1 cellular context compared by ENCODE assay signal in the genomic region with DNA sequence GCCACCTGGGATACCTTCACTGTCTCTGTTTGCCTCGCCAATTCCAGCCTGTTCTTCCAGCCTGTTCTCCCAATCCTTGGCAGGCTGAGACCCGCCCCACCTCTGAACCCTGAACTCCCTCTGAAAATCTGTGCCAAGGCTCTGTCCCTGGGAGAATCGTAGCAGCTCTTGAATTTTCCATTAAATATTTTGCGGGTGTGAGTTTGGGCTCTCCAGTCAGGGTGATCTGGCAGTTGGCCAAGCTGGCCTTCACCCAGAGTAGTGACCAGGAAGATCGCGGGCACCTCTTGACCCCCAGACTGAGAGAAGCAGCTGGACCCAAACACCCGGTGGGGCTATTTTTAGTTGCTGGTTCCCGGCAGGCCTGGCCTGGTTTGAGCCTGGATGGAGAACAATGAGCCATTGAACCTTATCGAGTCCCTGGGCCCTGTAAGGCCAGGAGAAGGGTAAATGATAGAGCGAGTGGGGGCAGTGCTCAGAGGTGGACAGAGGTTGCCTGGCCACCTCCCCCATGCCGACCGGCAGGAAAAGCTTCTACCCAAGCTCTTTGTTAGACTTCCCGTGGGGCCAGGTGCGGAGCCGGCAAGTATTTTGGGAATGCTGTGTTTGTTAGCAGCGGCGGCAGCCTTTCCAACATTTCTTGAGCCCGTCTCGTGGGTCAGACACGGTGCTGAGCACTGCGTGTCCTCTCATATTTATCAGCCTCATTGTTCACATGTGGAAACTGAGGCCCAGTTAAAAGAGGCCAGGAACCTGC.
A peak's percentile ranks its signal among the peaks of the same experiment; 100 is the strongest.
TF ChIP-seq lines count a peak whose summit lies in the region.

No MANE protein-coding gene starts in this region.

TF ChIP-seq in HepG2, 621 proteins besides CTCF, POLR2A, EP300 and RAD21 (continued from another document and continues in another):
- TF ChIP-seq, protein P1, sequence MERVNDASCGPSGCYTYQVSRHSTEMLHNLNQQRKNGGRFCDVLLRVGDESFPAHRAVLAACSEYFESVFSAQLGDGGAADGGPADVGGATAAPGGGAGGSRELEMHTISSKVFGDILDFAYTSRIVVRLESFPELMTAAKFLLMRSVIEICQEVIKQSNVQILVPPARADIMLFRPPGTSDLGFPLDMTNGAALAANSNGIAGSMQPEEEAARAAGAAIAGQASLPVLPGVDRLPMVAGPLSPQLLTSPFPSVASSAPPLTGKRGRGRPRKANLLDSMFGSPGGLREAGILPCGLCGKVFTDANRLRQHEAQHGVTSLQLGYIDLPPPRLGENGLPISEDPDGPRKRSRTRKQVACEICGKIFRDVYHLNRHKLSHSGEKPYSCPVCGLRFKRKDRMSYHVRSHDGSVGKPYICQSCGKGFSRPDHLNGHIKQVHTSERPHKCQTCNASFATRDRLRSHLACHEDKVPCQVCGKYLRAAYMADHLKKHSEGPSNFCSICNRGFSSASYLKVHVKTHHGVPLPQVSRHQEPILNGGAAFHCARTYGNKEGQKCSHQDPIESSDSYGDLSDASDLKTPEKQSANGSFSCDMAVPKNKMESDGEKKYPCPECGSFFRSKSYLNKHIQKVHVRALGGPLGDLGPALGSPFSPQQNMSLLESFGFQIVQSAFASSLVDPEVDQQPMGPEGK (CRISPR knock-in tag; IDR thresholded peaks at IDR 0.05), result peak; percentile 88
- TF ChIP-seq PCBP2 (optimal IDR thresholded peaks at IDR 0.05; ENCODE audit: low read depth, low read length, poor library complexity, severe bottlenecking) (no peak), RARA (CRISPR knock-in tag; IDR thresholded peaks at IDR 0.05) (peak; percentile 96), MTF1 (CRISPR knock-in tag; IDR thresholded peaks at IDR 0.05) (no peak), SRY (CRISPR knock-in tag; IDR thresholded peaks at IDR 0.05) (no peak), XRCC5 (optimal IDR thresholded peaks at IDR 0.05; ENCODE audit: low read length) (no peak), ZBTB42 (CRISPR knock-in tag; IDR thresholded peaks at IDR 0.05) (no peak; the same call in 1 of the 2 replicates), NONO (IDR thresholded peaks at IDR 0.05) (no peak), NONO (CRISPR knock-in tag; conservative IDR thresholded peaks at IDR 0.05) (peak; percentile 20; the same call in 1 of the 2 replicates), SOX6 (IDR thresholded peaks at IDR 0.05) (no peak), SOX6 (CRISPR knock-in tag; IDR thresholded peaks at IDR 0.05) (peak; percentile 98), ZNF879 (CRISPR knock-in tag; IDR thresholded peaks at IDR 0.05) (no peak), CAMTA2 (CRISPR knock-in tag; IDR thresholded peaks at IDR 0.05; ENCODE audit: borderline replicate concordance) (no peak), MAZ (IDR thresholded peaks at IDR 0.05; ENCODE audit: borderline replicate concordance, low read depth, low read length) (no peak), MAZ (CRISPR knock-in tag; IDR thresholded peaks at IDR 0.05; ENCODE audit: low read depth) (no peak; the same call in 1 of the 2 replicates), SNAI1 (CRISPR knock-in tag; IDR thresholded peaks at IDR 0.05; ENCODE audit: borderline replicate concordance) (peak; percentile 56; the same call in 1 of the 2 replicates), ZNF274 (CRISPR knock-in tag; IDR thresholded peaks at IDR 0.05) (0 out of 2 replicates have a peak, but pooled peaks have one; percentile 42), JUN (CRISPR knock-in tag; IDR thresholded peaks at IDR 0.05) (0 out of 2 replicates have a peak, but pooled peaks have one; percentile 49), IRF2 (CRISPR knock-in tag; IDR thresholded peaks at IDR 0.05) (peak; percentile 79), FLYWCH1 (CRISPR knock-in tag; IDR thresholded peaks at IDR 0.05) (no peak), ZNF792 (CRISPR knock-in tag; IDR thresholded peaks at IDR 0.05) (peak; percentile 80), ISX (CRISPR knock-in tag; conservative IDR thresholded peaks at IDR 0.05) (no peak), REPIN1 (CRISPR knock-in tag; IDR thresholded peaks at IDR 0.05; ENCODE audit: borderline replicate concordance, low read depth) (peak; percentile 63; the same call in 1 of the 2 replicates), HOXA3 (CRISPR knock-in tag; IDR thresholded peaks at IDR 0.05) (peak; percentile 51; the same call in 1 of the 2 replicates), ZFP37 (CRISPR knock-in tag; IDR thresholded peaks at IDR 0.05; ENCODE audit: borderline replicate concordance) (peak; percentile 33; the same call in 1 of the 2 replicates), POGZ (CRISPR knock-in tag; IDR thresholded peaks at IDR 0.05) (peak; percentile 82), MLLT10 (CRISPR knock-in tag; IDR thresholded peaks at IDR 0.05) (no peak), ONECUT2 (CRISPR knock-in tag; IDR thresholded peaks at IDR 0.05) (0 out of 2 replicates have a peak, but pooled peaks have one; percentile 39), ZNF264 (CRISPR knock-in tag; IDR thresholded peaks at IDR 0.05) (peak; percentile 84), HOXD1 (CRISPR knock-in tag; IDR thresholded peaks at IDR 0.05) (0 out of 2 replicates have a peak, but pooled peaks have one; percentile 28), SIX4 (CRISPR knock-in tag; IDR thresholded peaks at IDR 0.05) (peak; percentile 59; the same call in 1 of the 2 replicates), NR2C2 (CRISPR knock-in tag; IDR thresholded peaks at IDR 0.05; ENCODE audit: borderline replicate concordance) (peak; percentile 78), ZNF614 (CRISPR knock-in tag; IDR thresholded peaks at IDR 0.05; ENCODE audit: borderline replicate concordance) (peak; percentile 77; the same call in 1 of the 2 replicates)
- TF ChIP-seq, protein P2, sequence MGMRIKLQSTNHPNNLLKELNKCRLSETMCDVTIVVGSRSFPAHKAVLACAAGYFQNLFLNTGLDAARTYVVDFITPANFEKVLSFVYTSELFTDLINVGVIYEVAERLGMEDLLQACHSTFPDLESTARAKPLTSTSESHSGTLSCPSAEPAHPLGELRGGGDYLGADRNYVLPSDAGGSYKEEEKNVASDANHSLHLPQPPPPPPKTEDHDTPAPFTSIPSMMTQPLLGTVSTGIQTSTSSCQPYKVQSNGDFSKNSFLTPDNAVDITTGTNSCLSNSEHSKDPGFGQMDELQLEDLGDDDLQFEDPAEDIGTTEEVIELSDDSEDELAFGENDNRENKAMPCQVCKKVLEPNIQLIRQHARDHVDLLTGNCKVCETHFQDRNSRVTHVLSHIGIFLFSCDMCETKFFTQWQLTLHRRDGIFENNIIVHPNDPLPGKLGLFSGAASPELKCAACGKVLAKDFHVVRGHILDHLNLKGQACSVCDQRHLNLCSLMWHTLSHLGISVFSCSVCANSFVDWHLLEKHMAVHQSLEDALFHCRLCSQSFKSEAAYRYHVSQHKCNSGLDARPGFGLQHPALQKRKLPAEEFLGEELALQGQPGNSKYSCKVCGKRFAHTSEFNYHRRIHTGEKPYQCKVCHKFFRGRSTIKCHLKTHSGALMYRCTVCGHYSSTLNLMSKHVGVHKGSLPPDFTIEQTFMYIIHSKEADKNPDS (CRISPR knock-in tag; IDR thresholded peaks at IDR 0.05), result no peak
- TF ChIP-seq, protein P3, sequence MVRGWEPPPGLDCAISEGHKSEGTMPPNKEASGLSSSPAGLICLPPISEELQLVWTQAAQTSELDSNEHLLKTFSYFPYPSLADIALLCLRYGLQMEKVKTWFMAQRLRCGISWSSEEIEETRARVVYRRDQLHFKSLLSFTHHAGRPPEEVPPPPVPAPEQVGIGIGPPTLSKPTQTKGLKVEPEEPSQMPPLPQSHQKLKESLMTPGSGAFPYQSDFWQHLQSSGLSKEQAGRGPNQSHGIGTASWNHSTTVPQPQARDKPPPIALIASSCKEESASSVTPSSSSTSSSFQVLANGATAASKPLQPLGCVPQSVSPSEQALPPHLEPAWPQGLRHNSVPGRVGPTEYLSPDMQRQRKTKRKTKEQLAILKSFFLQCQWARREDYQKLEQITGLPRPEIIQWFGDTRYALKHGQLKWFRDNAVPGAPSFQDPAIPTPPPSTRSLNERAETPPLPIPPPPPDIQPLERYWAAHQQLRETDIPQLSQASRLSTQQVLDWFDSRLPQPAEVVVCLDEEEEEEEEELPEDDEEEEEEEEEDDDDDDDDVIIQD (CRISPR knock-in tag; IDR thresholded peaks at IDR 0.05; ENCODE audit: low read depth), result peak; percentile 89
- TF ChIP-seq, protein P4, sequence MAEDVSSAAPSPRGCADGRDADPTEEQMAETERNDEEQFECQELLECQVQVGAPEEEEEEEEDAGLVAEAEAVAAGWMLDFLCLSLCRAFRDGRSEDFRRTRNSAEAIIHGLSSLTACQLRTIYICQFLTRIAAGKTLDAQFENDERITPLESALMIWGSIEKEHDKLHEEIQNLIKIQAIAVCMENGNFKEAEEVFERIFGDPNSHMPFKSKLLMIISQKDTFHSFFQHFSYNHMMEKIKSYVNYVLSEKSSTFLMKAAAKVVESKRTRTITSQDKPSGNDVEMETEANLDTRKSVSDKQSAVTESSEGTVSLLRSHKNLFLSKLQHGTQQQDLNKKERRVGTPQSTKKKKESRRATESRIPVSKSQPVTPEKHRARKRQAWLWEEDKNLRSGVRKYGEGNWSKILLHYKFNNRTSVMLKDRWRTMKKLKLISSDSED (CRISPR knock-in tag; IDR thresholded peaks at IDR 0.05), result no peak
- TF ChIP-seq, protein P5, sequence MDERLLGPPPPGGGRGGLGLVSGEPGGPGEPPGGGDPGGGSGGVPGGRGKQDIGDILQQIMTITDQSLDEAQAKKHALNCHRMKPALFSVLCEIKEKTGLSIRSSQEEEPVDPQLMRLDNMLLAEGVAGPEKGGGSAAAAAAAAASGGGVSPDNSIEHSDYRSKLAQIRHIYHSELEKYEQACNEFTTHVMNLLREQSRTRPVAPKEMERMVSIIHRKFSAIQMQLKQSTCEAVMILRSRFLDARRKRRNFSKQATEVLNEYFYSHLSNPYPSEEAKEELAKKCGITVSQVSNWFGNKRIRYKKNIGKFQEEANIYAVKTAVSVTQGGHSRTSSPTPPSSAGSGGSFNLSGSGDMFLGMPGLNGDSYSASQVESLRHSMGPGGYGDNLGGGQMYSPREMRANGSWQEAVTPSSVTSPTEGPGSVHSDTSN (CRISPR knock-in tag; IDR thresholded peaks at IDR 0.05), result no peak
- TF ChIP-seq, protein P6, sequence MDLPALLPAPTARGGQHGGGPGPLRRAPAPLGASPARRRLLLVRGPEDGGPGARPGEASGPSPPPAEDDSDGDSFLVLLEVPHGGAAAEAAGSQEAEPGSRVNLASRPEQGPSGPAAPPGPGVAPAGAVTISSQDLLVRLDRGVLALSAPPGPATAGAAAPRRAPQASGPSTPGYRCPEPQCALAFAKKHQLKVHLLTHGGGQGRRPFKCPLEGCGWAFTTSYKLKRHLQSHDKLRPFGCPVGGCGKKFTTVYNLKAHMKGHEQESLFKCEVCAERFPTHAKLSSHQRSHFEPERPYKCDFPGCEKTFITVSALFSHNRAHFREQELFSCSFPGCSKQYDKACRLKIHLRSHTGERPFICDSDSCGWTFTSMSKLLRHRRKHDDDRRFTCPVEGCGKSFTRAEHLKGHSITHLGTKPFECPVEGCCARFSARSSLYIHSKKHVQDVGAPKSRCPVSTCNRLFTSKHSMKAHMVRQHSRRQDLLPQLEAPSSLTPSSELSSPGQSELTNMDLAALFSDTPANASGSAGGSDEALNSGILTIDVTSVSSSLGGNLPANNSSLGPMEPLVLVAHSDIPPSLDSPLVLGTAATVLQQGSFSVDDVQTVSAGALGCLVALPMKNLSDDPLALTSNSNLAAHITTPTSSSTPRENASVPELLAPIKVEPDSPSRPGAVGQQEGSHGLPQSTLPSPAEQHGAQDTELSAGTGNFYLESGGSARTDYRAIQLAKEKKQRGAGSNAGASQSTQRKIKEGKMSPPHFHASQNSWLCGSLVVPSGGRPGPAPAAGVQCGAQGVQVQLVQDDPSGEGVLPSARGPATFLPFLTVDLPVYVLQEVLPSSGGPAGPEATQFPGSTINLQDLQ (CRISPR knock-in tag; IDR thresholded peaks at IDR 0.05), result peak; percentile 60; the same call in 1 of the 2 replicates
- TF ChIP-seq, protein P7, sequence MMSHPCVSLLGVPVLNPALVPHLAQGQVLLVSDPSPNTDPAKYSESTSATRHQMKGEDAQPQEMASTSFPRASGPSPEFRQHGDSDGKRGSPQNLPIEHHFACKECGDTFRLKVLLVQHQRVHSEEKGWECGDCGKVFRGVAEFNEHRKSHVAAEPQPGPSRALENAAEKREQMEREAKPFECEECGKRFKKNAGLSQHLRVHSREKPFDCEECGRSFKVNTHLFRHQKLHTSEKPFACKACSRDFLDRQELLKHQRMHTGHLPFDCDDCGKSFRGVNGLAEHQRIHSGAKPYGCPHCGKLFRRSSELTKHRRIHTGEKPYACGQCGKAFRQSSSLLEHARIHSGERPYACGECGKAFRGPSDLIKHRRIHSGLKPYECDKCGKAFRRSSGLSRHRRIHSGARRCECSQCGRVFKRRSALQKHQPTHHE (CRISPR knock-in tag; IDR thresholded peaks at IDR 0.05; ENCODE audit: borderline replicate concordance), result peak; percentile 56; the same call in 1 of the 2 replicates
- TF ChIP-seq, protein P8, sequence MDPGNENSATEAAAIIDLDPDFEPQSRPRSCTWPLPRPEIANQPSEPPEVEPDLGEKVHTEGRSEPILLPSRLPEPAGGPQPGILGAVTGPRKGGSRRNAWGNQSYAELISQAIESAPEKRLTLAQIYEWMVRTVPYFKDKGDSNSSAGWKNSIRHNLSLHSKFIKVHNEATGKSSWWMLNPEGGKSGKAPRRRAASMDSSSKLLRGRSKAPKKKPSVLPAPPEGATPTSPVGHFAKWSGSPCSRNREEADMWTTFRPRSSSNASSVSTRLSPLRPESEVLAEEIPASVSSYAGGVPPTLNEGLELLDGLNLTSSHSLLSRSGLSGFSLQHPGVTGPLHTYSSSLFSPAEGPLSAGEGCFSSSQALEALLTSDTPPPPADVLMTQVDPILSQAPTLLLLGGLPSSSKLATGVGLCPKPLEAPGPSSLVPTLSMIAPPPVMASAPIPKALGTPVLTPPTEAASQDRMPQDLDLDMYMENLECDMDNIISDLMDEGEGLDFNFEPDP (CRISPR knock-in tag; conservative IDR thresholded peaks at IDR 0.05), result no peak
